In genomic region chr4:20598626-20599025, GRCh38 we compare ENCODE assay signal across 18 cellular contexts.
"Had no signal": no experiment of that assay in that cellular context is flagged by ENCODE, and none has a peak within 500 bp of the region (broad histone marks: within the 10 kb centered on the region; RNA-seq: fewer than 3 reads in every experiment).

No MANE protein-coding gene starts in this region.

- H3K36me3 ChIP-seq: gastrocnemius medialis, left lung had no signal

- H3K27ac ChIP-seq: coronary artery, dorsolateral prefrontal cortex, esophagus muscularis mucosa, foreskin keratinocyte, gastrocnemius medialis, heart right ventricle, left lung, lower lobe of right lung had no signal

- H3K4me3 Mint-ChIP-seq: mesothelial cell of epicardium had no signal

- H3K27me3 ChIP-seq: dorsolateral prefrontal cortex, esophagus muscularis mucosa, foreskin keratinocyte, gastrocnemius medialis, heart right ventricle, left lung had no signal

- ATAC-seq: foreskin keratinocyte, gastrocnemius medialis, heart right ventricle, left cardiac atrium, left lung, left ventricle myocardium superior, lower lobe of right lung had no signal

- DNase-seq: dermis blood vessel endothelial cell; dorsolateral prefrontal cortex; effector CD4-positive, alpha-beta T cell; effector memory CD4-positive, alpha-beta T cell; foreskin keratinocyte; gastrocnemius medialis; glutamatergic neuron; head of caudate nucleus; heart right ventricle; hippocampal formation; left cardiac atrium; left lung; left ventricle myocardium superior; lower lobe of right lung; mesenchymal stem cell had no signal

- H3K27ac Mint-ChIP-seq: mesothelial cell of epicardium had no signal

- H3K9me3 ChIP-seq: esophagus muscularis mucosa, gastrocnemius medialis, heart right ventricle, left lung, lower lobe of right lung had no signal

- H3K4me3 ChIP-seq: coronary artery, dorsolateral prefrontal cortex, esophagus muscularis mucosa, gastrocnemius medialis, heart right ventricle, left lung, lower lobe of right lung had no signal

- H3K4me1 ChIP-seq: esophagus muscularis mucosa, gastrocnemius medialis, heart right ventricle, left lung, lower lobe of right lung had no signal
